ENCODE assay signal across 8 cellular contexts in genomic region chr1:204516180-204516879, GRCh38. TPM values are rescaled to one million over a fixed set of nuclear protein-coding genes. Genes with fewer than 3 reads are reported as not detected.
DNase-seq lines count a peak whose midpoint lies in the region; ATAC-seq and TF ChIP-seq lines count a peak whose summit lies in the region.

MDM4 (plus strand) TSS chr1:204516406; CDS start chr1:204525519, 9,113 bp downstream.

- peak within 1 kb of the TSS; percentile 94 to 100 (median 97) for H3K9ac ChIP-seq in BLaER1 treated with 17β-estradiol and CSF1 and Interleukin-3, amounts not matched to agents 10 nM and 100 nM

- peak within 1 kb of the TSS; percentile 83 to 96 (median 95) for H3K4me2 ChIP-seq in BLaER1 treated with 17β-estradiol and CSF1 and Interleukin-3, amounts not matched to agents 10 nM and 100 nM

- intact Hi-C loops in left colon (cut with DNase I, micrococcal nuclease), result no loop called here

- TF ChIP-seq CTCF in coronary artery (IDR thresholded peaks at IDR 0.05), result no peak

- DNase-seq in NCI-H526 treated with DMSO at 0.1 percent for 48 hours (lab: John Stamatoyannopoulos, UW) (peak; percentile 83), coronary artery (ENCODE audit: low spot score) (peak; percentile 95), left colon (peak; percentile 92)
- peak; percentile 97 for DNase-seq in activated CD4-positive, alpha-beta T cell treated with anti-CD3 and anti-CD28 coated beads for 48 hours
- DNase-seq in stimulated activated CD4-positive, alpha-beta T cell treated with anti-CD3 and anti-CD28 coated beads, Interleukin-1b, Interleukin-23, amount 100 ng/mL, for 4 hours (ENCODE audit: low read depth in 2 of 2), result peak; percentile 87 to 89

- peak within 1 kb of the TSS; percentile 63 to 87 (median 75) for H3K4me3 ChIP-seq in BLaER1 treated with 17β-estradiol and CSF1 and Interleukin-3, amounts not matched to agents 10 nM and 100 nM
- H3K4me3 ChIP-seq in coronary artery, result peak within 1 kb of the TSS; percentile 87

- no peaks in the 10 kb centered on the region for H3K27me3 ChIP-seq in BLaER1 treated with 17β-estradiol and CSF1 and Interleukin-3, amounts not matched to agents 10 nM and 100 nM

- H3K36me3 ChIP-seq in BLaER1 treated with 17β-estradiol and CSF1 and Interleukin-3, amounts not matched to agents 10 nM and 100 nM, result peaks cover 13 to 26% (median 24%) of the 10 kb centered on the region in 11 experiments

- peaks cover 82 to 87% (median 84%) of the 10 kb centered on the region in 10 experiments for H3K4me1 ChIP-seq in BLaER1 treated with 17β-estradiol and CSF1 and Interleukin-3, amounts not matched to agents 10 nM and 100 nM

- peaks cover 0 to 11% (median 5%) of the 10 kb centered on the region in 11 experiments; a peak in 13 of 22 replicates for H4K20me1 ChIP-seq in BLaER1 treated with 17β-estradiol and CSF1 and Interleukin-3, amounts not matched to agents 10 nM and 100 nM

- H3K9me3 ChIP-seq in BLaER1 treated with 17β-estradiol and CSF1 and Interleukin-3, amounts not matched to agents 10 nM and 100 nM (replicated peaks in 1 of 11), result peaks cover 0 to 25% (median 3%) of the 10 kb centered on the region in 11 experiments; a peak in 7 of 22 replicates

- ATAC-seq in GM19372 (IDR thresholded peaks at IDR 0.05; ENCODE audit: low read depth, unreplicated experiment), result peak; percentile 63
- peak; percentile 79 for ATAC-seq in HG03520 (IDR thresholded peaks at IDR 0.05; ENCODE audit: unreplicated experiment)
- peak; percentile 96 for ATAC-seq in left colon

- H3K27ac ChIP-seq in BLaER1 treated with 17β-estradiol and CSF1 and Interleukin-3, amounts not matched to agents 10 nM and 100 nM, result peak within 1 kb of the TSS; percentile 97 to 100 (median 99)
- H3K27ac ChIP-seq in coronary artery, result peak within 1 kb of the TSS; percentile 82 to 91

RNA-seq across cellular contexts. Expression of gene MDM4, which starts in this region (rescaled TPM):
- total RNA-seq in left colon, result 10 to 100 TPM; 47.8 to 64.2 TPM

Comparison
In these comparisons a context has a peak if more than half of its experiments do, and no peak if none do; other contexts are left out.
1. Peak in every context shown above with its lines: DNase-seq, ATAC-seq, H3K4me3 ChIP-seq and H3K27ac ChIP-seq.